In the genomic region with DNA sequence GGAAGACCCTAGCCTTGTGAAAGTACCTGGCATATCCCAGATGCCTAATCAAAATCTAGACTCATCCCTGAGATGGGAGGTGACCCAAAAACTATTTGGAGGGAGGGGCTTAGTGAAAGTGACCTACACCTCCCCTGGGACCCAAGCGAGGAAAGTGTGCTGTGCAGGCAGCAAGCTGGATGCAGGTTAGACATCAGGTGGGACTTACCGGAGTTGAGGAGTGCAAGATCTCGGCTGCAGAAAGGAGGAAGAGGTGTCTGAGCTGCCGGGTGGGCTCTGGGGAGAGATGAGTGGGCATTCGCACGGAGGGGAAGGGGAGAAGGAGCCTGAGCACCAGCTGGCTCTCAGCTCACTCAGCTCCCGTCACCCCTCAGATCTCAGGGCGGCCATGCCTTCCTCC, we compare ENCODE assay signal across 29 cellular contexts. TPM values are rescaled to one million over a fixed set of nuclear protein-coding genes. Genes with fewer than 3 reads are reported as not detected.
"Had no signal": no experiment of that assay in that cellular context is flagged by ENCODE, and none has a peak within 500 bp of the region (broad histone marks: within the 10 kb centered on the region; RNA-seq: fewer than 3 reads in every experiment).

No MANE protein-coding gene starts in this region.

- ATAC-seq: left cardiac atrium; left lobe of liver; left ventricle myocardium superior; lower lobe of right lung; mucosa of descending colon; naive thymus-derived CD4-positive, alpha-beta T cell; natural killer cell treated with Interleukin-12 subunit alpha and Interleukin-12 subunit beta and Interleukin-15 and Interleukin-18, amount 100 ng/mL, for 72 hours; pancreas; right cardiac atrium; stimulated activated memory B cell treated with anti-CD40 and anti-IgM and Interleukin-4, amounts not matched to agents 10 μg/mL and 1 μg/mL and 100 μg/mL, for 72 hours; stimulated activated naive CD8-positive, alpha-beta T cell treated with anti-CD3 and anti-CD28 coated beads, Interleukin-15, amount 100 ng/mL, for 72 hours had no signal

- H3K4me1 ChIP-seq: pancreas, prostate gland, uterus had no signal

- H3K9me3 Mint-ChIP-seq: naive thymus-derived CD4-positive, alpha-beta T cell; natural killer cell treated with Interleukin-12 subunit alpha and Interleukin-12 subunit beta and Interleukin-15 and Interleukin-18, amount 100 ng/mL, for 72 hours; stimulated activated memory B cell treated with anti-CD40 and anti-IgM and Interleukin-4, amounts not matched to agents 10 μg/mL and 1 μg/mL and 100 μg/mL, for 72 hours; stimulated activated naive CD8-positive, alpha-beta T cell treated with anti-CD3 and anti-CD28 coated beads, Interleukin-15, amount 100 ng/mL, for 72 hours; type B pancreatic cell had no signal

- H3K9me3 ChIP-seq: lower lobe of right lung, mucosa of descending colon, pancreas, prostate gland, sigmoid colon, spleen, tibial nerve, uterus had no signal

- H3K36me3 Mint-ChIP-seq: naive thymus-derived CD4-positive, alpha-beta T cell; natural killer cell treated with Interleukin-12 subunit alpha and Interleukin-12 subunit beta and Interleukin-15 and Interleukin-18, amount 100 ng/mL, for 72 hours; stimulated activated memory B cell treated with anti-CD40 and anti-IgM and Interleukin-4, amounts not matched to agents 10 μg/mL and 1 μg/mL and 100 μg/mL, for 72 hours; type B pancreatic cell had no signal

- H3K36me3 ChIP-seq: lower lobe of right lung, pancreas, prostate gland, sigmoid colon, spleen, tibial nerve, uterus had no signal

- H3K4me3 Mint-ChIP-seq: naive thymus-derived CD4-positive, alpha-beta T cell; natural killer cell treated with Interleukin-12 subunit alpha and Interleukin-12 subunit beta and Interleukin-15 and Interleukin-18, amount 100 ng/mL, for 72 hours; stimulated activated memory B cell treated with anti-CD40 and anti-IgM and Interleukin-4, amounts not matched to agents 10 μg/mL and 1 μg/mL and 100 μg/mL, for 72 hours; stimulated activated naive CD8-positive, alpha-beta T cell treated with anti-CD3 and anti-CD28 coated beads, Interleukin-15, amount 100 ng/mL, for 72 hours; type B pancreatic cell had no signal

- H3K4me3 ChIP-seq: hepatocyte, lower lobe of right lung, mucosa of descending colon, pancreas, prostate gland, sigmoid colon, spleen, tibial nerve, uterus had no signal

- DNase-seq: kidney glomerular epithelial cell; left cardiac atrium; left ventricle myocardium superior; lower lobe of right lung; mammary epithelial cell; midbrain; mucosa of descending colon; naive thymus-derived CD4-positive, alpha-beta T cell; nucleus accumbens; pancreas; posterior cingulate gyrus; retina; right cardiac atrium; sigmoid colon; small intestine; spleen; stimulated activated CD4-positive, alpha-beta T cell treated with anti-CD3 and anti-CD28 coated beads, Interleukin-4, amount 100 ng/mL, for 24 hours; stimulated activated naive CD4-positive, alpha-beta T cell treated with Interleukin-2 at 50 U/mL for 16 hours; stimulated activated naive CD8-positive, alpha-beta T cell treated with anti-CD3 and anti-CD28 coated beads, Interleukin-15, amount 100 ng/mL, for 72 hours; substantia nigra; uterus had no signal

- H3K27ac ChIP-seq: hepatocyte, lower lobe of right lung, pancreas, prostate gland, sigmoid colon, spleen, tibial nerve, uterus had no signal

- H3K27ac Mint-ChIP-seq: stimulated activated memory B cell treated with anti-CD40 and anti-IgM and Interleukin-4, amounts not matched to agents 10 μg/mL and 1 μg/mL and 100 μg/mL, for 72 hours; type B pancreatic cell had no signal

- H3K27me3 ChIP-seq: hepatocyte, pancreas, uterus had no signal

RNA-seq across cellular contexts. Expression of a gene that starts 10.3 kb away (rescaled TPM):
- total RNA-seq: osteoblast had no signal
